1 cellular context compared by ENCODE assay signal in the genomic region with DNA sequence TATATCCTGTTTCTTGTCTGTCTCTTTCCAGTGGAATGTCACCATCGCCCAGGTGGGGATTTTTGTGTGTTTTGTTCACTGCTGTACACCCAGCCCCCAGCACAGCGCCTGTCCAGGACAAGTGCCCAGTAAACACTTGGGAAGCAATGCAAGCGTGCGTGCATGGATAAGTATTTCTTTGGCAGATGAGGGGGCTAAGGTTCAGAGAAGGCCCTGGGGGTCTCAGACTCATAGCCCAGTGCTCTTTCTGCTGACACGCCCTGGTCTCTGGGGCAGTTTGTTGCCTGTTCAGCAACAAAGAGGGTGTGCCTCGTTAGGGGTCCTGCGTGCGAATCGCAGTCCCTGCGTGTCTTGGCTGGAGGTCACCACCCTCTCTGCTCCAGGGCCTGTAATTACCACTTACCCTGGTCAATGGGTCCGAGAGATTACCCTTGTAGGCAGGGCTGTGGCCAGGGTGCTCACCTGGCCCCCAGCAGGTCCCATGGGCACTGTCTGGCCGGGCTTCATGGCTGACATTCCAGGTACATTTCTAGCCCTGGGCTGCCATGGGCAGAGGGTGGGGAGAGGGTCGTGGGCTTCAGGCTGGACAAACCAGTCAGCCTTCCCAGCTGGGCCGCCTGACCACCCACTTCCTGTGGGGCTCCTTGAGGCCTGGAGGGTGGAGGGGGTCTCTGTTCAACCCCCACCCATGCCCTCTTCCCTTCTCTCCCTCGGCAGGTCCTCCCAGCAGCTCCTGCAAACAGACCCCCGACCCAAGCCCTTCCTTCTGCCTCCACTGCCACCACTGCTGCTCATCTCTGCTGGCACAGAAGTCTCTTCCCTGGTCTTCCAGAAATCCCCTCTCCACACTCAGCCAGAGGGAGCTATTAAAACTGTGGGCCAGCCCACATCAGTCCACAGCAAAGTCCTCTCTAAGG.
A peak's percentile ranks its signal among the peaks of the same experiment; 100 is the strongest.
TF ChIP-seq lines count a peak whose summit lies in the region.

No MANE protein-coding gene starts in this region.

TF ChIP-seq in HepG2, 621 proteins besides CTCF, POLR2A, EP300 and RAD21 (continued from another document):
- TF ChIP-seq, protein P1, sequence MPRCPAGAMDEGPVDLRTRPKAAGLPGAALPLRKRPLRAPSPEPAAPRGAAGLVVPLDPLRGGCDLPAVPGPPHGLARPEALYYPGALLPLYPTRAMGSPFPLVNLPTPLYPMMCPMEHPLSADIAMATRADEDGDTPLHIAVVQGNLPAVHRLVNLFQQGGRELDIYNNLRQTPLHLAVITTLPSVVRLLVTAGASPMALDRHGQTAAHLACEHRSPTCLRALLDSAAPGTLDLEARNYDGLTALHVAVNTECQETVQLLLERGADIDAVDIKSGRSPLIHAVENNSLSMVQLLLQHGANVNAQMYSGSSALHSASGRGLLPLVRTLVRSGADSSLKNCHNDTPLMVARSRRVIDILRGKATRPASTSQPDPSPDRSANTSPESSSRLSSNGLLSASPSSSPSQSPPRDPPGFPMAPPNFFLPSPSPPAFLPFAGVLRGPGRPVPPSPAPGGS (CRISPR knock-in tag; IDR thresholded peaks at IDR 0.05), result 0 out of 2 replicates have a peak, but pooled peaks have one; percentile 1
- TF ChIP-seq PITX1 (CRISPR knock-in tag; IDR thresholded peaks at IDR 0.05), result 0 out of 2 replicates have a peak, but pooled peaks have one; percentile 16
- TF ChIP-seq, protein P2, sequence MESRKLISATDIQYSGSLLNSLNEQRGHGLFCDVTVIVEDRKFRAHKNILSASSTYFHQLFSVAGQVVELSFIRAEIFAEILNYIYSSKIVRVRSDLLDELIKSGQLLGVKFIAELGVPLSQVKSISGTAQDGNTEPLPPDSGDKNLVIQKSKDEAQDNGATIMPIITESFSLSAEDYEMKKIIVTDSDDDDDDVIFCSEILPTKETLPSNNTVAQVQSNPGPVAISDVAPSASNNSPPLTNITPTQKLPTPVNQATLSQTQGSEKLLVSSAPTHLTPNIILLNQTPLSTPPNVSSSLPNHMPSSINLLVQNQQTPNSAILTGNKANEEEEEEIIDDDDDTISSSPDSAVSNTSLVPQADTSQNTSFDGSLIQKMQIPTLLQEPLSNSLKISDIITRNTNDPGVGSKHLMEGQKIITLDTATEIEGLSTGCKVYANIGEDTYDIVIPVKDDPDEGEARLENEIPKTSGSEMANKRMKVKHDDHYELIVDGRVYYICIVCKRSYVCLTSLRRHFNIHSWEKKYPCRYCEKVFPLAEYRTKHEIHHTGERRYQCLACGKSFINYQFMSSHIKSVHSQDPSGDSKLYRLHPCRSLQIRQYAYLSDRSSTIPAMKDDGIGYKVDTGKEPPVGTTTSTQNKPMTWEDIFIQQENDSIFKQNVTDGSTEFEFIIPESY (CRISPR knock-in tag; IDR thresholded peaks at IDR 0.05), result 0 out of 2 replicates have a peak, but pooled peaks have one; percentile 12
- TF ChIP-seq, protein P3, sequence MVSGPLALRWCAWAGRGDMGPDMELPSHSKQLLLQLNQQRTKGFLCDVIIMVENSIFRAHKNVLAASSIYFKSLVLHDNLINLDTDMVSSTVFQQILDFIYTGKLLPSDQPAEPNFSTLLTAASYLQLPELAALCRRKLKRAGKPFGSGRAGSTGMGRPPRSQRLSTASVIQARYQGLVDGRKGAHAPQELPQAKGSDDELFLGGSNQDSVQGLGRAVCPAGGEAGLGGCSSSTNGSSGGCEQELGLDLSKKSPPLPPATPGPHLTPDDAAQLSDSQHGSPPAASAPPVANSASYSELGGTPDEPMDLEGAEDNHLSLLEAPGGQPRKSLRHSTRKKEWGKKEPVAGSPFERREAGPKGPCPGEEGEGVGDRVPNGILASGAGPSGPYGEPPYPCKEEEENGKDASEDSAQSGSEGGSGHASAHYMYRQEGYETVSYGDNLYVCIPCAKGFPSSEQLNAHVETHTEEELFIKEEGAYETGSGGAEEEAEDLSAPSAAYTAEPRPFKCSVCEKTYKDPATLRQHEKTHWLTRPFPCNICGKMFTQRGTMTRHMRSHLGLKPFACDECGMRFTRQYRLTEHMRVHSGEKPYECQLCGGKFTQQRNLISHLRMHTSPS (CRISPR knock-in tag; IDR thresholded peaks at IDR 0.05; ENCODE audit: low read depth), result 0 out of 2 replicates have a peak, but pooled peaks have one; percentile 2
- TF ChIP-seq, protein P4, sequence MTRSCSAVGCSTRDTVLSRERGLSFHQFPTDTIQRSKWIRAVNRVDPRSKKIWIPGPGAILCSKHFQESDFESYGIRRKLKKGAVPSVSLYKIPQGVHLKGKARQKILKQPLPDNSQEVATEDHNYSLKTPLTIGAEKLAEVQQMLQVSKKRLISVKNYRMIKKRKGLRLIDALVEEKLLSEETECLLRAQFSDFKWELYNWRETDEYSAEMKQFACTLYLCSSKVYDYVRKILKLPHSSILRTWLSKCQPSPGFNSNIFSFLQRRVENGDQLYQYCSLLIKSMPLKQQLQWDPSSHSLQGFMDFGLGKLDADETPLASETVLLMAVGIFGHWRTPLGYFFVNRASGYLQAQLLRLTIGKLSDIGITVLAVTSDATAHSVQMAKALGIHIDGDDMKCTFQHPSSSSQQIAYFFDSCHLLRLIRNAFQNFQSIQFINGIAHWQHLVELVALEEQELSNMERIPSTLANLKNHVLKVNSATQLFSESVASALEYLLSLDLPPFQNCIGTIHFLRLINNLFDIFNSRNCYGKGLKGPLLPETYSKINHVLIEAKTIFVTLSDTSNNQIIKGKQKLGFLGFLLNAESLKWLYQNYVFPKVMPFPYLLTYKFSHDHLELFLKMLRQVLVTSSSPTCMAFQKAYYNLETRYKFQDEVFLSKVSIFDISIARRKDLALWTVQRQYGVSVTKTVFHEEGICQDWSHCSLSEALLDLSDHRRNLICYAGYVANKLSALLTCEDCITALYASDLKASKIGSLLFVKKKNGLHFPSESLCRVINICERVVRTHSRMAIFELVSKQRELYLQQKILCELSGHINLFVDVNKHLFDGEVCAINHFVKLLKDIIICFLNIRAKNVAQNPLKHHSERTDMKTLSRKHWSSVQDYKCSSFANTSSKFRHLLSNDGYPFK (CRISPR knock-in tag; IDR thresholded peaks at IDR 0.05; ENCODE audit: borderline replicate concordance), result 0 out of 2 replicates have a peak, but pooled peaks have one; percentile 12
- peak; percentile 17 for TF ChIP-seq IKZF4 (CRISPR knock-in tag; IDR thresholded peaks at IDR 0.05; ENCODE audit: borderline replicate concordance, low read depth, not compliant biosample characterization)
- TF ChIP-seq MTA3 (CRISPR knock-in tag; IDR thresholded peaks at IDR 0.05), result no peak
- TF ChIP-seq NFE2L1 (CRISPR knock-in tag; IDR thresholded peaks at IDR 0.05; ENCODE audit: borderline replicate concordance), result 0 out of 2 replicates have a peak, but pooled peaks have one; percentile 75
- TF ChIP-seq, protein P5, sequence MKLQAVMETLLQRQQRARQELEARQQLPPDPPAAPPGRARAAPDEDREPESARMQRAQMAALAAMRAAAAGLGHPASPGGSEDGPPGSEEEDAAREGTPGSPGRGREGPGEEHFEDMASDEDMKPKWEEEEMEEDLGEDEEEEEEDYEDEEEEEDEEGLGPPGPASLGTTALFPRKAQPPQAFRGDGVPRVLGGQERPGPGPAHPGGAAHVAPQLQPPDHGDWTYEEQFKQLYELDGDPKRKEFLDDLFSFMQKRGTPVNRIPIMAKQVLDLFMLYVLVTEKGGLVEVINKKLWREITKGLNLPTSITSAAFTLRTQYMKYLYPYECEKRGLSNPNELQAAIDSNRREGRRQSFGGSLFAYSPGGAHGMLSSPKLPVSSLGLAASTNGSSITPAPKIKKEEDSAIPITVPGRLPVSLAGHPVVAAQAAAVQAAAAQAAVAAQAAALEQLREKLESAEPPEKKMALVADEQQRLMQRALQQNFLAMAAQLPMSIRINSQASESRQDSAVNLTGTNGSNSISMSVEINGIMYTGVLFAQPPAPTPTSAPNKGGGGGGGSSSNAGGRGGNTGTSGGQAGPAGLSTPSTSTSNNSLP (IDR thresholded peaks at IDR 0.05; ENCODE audit: low read depth, low read length), result no peak
- TF ChIP-seq FOXK2 (IDR thresholded peaks at IDR 0.05), result no peak
- 0 out of 2 replicates have a peak, but pooled peaks have one; percentile 2 for TF ChIP-seq EEA1 (CRISPR knock-in tag; IDR thresholded peaks at IDR 0.05; ENCODE audit: borderline replicate concordance)
- TF ChIP-seq, protein P6, sequence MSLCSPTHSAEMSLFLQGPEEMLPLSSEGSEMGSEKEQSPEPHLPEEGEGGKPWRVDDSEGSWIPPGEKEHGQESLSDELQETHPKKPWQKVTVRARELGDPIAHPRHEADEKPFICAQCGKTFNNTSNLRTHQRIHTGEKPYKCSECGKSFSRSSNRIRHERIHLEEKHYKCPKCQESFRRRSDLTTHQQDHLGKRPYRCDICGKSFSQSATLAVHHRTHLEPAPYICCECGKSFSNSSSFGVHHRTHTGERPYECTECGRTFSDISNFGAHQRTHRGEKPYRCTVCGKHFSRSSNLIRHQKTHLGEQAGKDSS (CRISPR knock-in tag; IDR thresholded peaks at IDR 0.05; ENCODE audit: borderline replicate concordance, low read depth), result peak; percentile 61; the same call in 1 of the 2 replicates
- no peak for TF ChIP-seq MLLT10 (CRISPR knock-in tag; IDR thresholded peaks at IDR 0.05)
- TF ChIP-seq ZNF768 (CRISPR knock-in tag; IDR thresholded peaks at IDR 0.05), result peak; percentile 83; the same call in 1 of the 2 replicates
